ENCODE assay signal across 8 cellular contexts in genomic region chr3:179071161-179071568, GRCh38. TPM values are rescaled to one million over a fixed set of nuclear protein-coding genes. Genes with fewer than 3 reads are reported as not detected.
A peak's percentile ranks its signal among the peaks of the same experiment; 100 is the strongest.
DNase-seq lines count a peak whose midpoint lies in the region; ATAC-seq and TF ChIP-seq lines count a peak whose summit lies in the region.

No MANE protein-coding gene starts in this region.

- TF ChIP-seq CTCF in GM06990 (IDR thresholded peaks at IDR 0.05; ENCODE audit: insufficient read depth, low read length, poor library complexity, severe bottlenecking): no peak
- no peak for TF ChIP-seq CTCF in colonic mucosa (IDR thresholded peaks at IDR 0.05)

- no peaks in the 10 kb centered on the region for H3K9me3 ChIP-seq in colonic mucosa

- no peaks in the 10 kb centered on the region for H3K27me3 ChIP-seq in GM06990 (replicated peaks; ENCODE audit: control insufficient read depth, insufficient read depth, low read length)
- no peaks in the 10 kb centered on the region for H3K27me3 ChIP-seq in colonic mucosa

- peak overlapping the region; percentile 81 for H3K27ac ChIP-seq in colonic mucosa

- peak overlapping the region; percentile 86 to 87 for H3K9ac ChIP-seq in colonic mucosa (ENCODE audit: low read depth in 2 of 2, low read length in 2 of 2)

- H3K4me1 ChIP-seq in colonic mucosa: peaks cover 3% of the 10 kb centered on the region

- in situ Hi-C loops in KBM-7 (cut with MboI; ENCODE audit: low pct_unique_long_range_greater_than_20kb, low sequenced_read_pairs): no loop called here

- H3K4me3 ChIP-seq in GM06990 (replicated peaks; ENCODE audit: low read depth, low read length) (peak overlapping the region; percentile 93), colonic mucosa (peak overlapping the region; percentile 99)

- H3K36me3 ChIP-seq in GM06990 (ENCODE audit: control insufficient read depth, insufficient read depth, low read length) (peaks cover 7% of the 10 kb centered on the region), colonic mucosa (no peaks in the 10 kb centered on the region)

- ATAC-seq in GM21737 (IDR thresholded peaks at IDR 0.05; ENCODE audit: unreplicated experiment): peak; percentile 38

- intact Hi-C loops in colonic mucosa (cut with DNase I): no loop called here

- DNase-seq in GM06990 (ENCODE audit: extremely low read depth, insufficient read length) (peak; percentile 77), KBM-7 (peak; percentile 62), colonic mucosa (peak; percentile 37), midbrain (lab: John Stamatoyannopoulos, UW) (peak; percentile 78), GOT3 (lab: John Stamatoyannopoulos, UW) (no peak)
- peak; percentile 24 for DNase-seq in activated CD4-positive, alpha-beta T cell treated with anti-CD3 and anti-CD28 coated beads for 1 hour
- peak; percentile 67 for DNase-seq in stimulated activated CD8-positive, alpha-beta memory T cell treated with anti-CD3 and anti-CD28 coated beads, Interleukin-4, amount 100 ng/mL, for 48 hours

RNA-seq across cellular contexts. Expression of gene ZMAT3, which starts 0.4 kb away (rescaled TPM):
- 10 to 100 TPM in 1 of 2 donors, 1 to 10 TPM in 1; 9.6 to 12.7 TPM for total RNA-seq in colonic mucosa
